14 cellular contexts compared by ENCODE assay signal in genomic region chr12:56909403-56909802, GRCh38. TPM values are rescaled to one million over a fixed set of nuclear protein-coding genes. Genes with fewer than 3 reads are reported as not detected.
"Had no signal": no experiment of that assay in that cellular context is flagged by ENCODE, and none has a peak within 500 bp of the region (broad histone marks: within the 10 kb centered on the region; RNA-seq: fewer than 3 reads in every experiment).

No MANE protein-coding gene starts in this region.

RNA-seq across cellular contexts. Expression of gene SDR9C7, which starts 24.8 kb away (rescaled TPM):
- total RNA-seq: activated B cell treated with CpG ODN at 0.5 μM for 24 hours; activated CD4-positive, alpha-beta memory T cell treated with anti-CD3 and anti-CD28 coated beads for 36 hours; activated CD4-positive, alpha-beta memory T cell treated with anti-CD3 and anti-CD28 coated beads, Interleukin-2, amount 10 ng/mL, durations not matched to agents 7 days and 5 days; activated CD4-positive, alpha-beta T cell treated with anti-CD3 and anti-CD28 coated beads for 36 hours; activated CD4-positive, alpha-beta T cell treated with anti-CD3 and anti-CD28 coated beads, Interleukin-2, amount 10 ng/mL, durations not matched to agents 24 days and 14 days; activated CD4-positive, alpha-beta T cell treated with anti-CD3 and anti-CD28 coated beads, Interleukin-2, amount 10 ng/mL, durations not matched to agents 7 days and 5 days; activated CD8-positive, alpha-beta memory T cell treated with anti-CD3 and anti-CD28 coated beads for 36 hours; activated CD8-positive, alpha-beta memory T cell treated with anti-CD3 and anti-CD28 coated beads, Interleukin-2, amount 10 ng/mL, durations not matched to agents 7 days and 5 days; activated CD8-positive, alpha-beta T cell treated with anti-CD3 and anti-CD28 coated beads for 36 hours; activated CD8-positive, alpha-beta T cell treated with anti-CD3 and anti-CD28 coated beads, Interleukin-2, amount 10 ng/mL, durations not matched to agents 7 days and 5 days; T-helper 1 cell treated with Interleukin-12 subunit alpha and Interleukin-12 subunit beta and Interleukin-4 antibody, amounts not matched to agents 30 ng/mL and 1 ng/mL, for 36 hours; T-helper 17 cell; T-helper 2 cell treated with Interferon-gamma antibody and Interleukin-4, amounts not matched to agents 100 ng/mL and 5 ng/mL, for 36 hours; WTC11 had no signal
